Comparison of ENCODE assay signal across 11 cellular contexts in the genomic region with DNA sequence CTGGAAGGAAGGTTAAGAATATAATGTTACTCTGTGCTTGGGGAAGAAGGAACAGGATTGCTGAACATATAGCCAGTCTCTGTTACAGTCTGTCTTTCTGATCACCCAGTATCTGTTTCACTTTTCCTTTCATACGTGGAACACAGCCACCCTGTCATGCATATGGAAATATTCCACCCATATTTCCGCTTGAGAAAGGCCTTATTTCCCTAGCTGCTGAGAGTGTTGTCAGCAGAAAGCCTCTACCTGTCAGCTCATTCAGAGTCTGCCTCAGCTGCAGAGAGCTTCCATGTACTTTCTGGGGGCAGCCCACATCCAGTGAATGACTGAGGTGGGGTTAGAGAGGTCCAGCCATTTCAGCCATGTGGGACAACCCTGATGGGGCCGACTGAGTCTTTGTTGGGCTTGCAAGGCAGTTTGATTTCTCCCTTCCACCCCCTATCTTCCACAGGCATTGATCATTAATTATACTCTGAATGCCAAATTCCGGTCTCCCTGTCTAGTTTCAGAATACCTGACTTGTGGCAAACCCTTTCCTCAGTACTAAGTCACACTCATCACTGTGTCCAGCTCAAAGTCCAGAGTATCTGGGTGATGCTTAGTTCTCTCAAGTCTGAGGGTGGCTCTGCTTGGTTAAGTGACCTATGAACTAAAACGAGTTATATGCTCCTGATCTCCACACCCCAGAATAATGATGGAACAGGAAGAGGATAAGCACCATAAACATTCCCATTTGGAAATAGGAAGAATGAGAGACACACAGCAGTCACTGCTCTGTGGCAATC. TPM values are rescaled to one million over a fixed set of nuclear protein-coding genes. Genes with fewer than 3 reads are reported as not detected.
DNase-seq lines count a peak whose midpoint lies in the region; ATAC-seq and TF ChIP-seq lines count a peak whose summit lies in the region.
"Had no signal": no experiment of that assay in that cellular context is flagged by ENCODE, and none has a peak within 500 bp of the region (broad histone marks: within the 10 kb centered on the region; RNA-seq: fewer than 3 reads in every experiment).

No MANE protein-coding gene starts in this region.

- no peak for DNase-seq in NCI-H748 (lab: John Stamatoyannopoulos, UW; ENCODE audit: unreplicated experiment)
- no peak for DNase-seq in amniotic stem cell (lab: John Stamatoyannopoulos, UW)
- DNase-seq in A172 (ENCODE audit: low spot score), result no peak
- DNase-seq: hypothalamus had no signal

- TF ChIP-seq CTCF in gastroesophageal sphincter (IDR thresholded peaks at IDR 0.05), result no peak

- ATAC-seq in GM18511 (IDR thresholded peaks at IDR 0.05; ENCODE audit: unreplicated experiment) (peak; percentile 92), GM21367 (IDR thresholded peaks at IDR 0.05; ENCODE audit: unreplicated experiment) (peak; percentile 90), HG03439 (IDR thresholded peaks at IDR 0.05; ENCODE audit: unreplicated experiment) (peak; percentile 90), esophagus mucosa (peak; percentile 11), gastroesophageal sphincter (no peak)

- H3K4me3 ChIP-seq in gastroesophageal sphincter, result no peak overlapping the region

- no peaks in the 10 kb centered on the region for H3K9me3 ChIP-seq in gastroesophageal sphincter

- H3K27ac ChIP-seq in gastroesophageal sphincter, result no peak overlapping the region

- H3K4me1 ChIP-seq in gastroesophageal sphincter, result no peaks in the 10 kb centered on the region

- 54 to 58% methylated on average over 2 to 3 of the region's 5 CpGs for WGBS in gastroesophageal sphincter (ENCODE audit: low coverage in 1 of 2), 2 donors

- TF ChIP-seq EP300 in gastroesophageal sphincter (IDR thresholded peaks at IDR 0.05), result no peak

- no peaks in the 10 kb centered on the region for H3K27me3 ChIP-seq in gastroesophageal sphincter

- no peak for TF ChIP-seq POLR2A in gastroesophageal sphincter (IDR thresholded peaks at IDR 0.05)

- no peaks in the 10 kb centered on the region for H3K36me3 ChIP-seq in gastroesophageal sphincter

RNA-seq across cellular contexts. Expression of gene SMIM9, which starts 6.6 kb away (rescaled TPM):
- total RNA-seq in esophagus mucosa (not detected), gastroesophageal sphincter (not detected)
- not detected in 2 replicates for total RNA-seq in A172 (2014; rRNA removed; shearing (Covaris generic))
- total RNA-seq: astrocyte, temporal lobe had no signal

RNA-seq across cellular contexts. Expression of gene MPP1, which starts 22.5 kb away (rescaled TPM):
- 6.3 TPM for total RNA-seq in esophagus mucosa
- 10 to 100 TPM; 31.0 to 40.5 (median 36.6) TPM for total RNA-seq in gastroesophageal sphincter
- 50.5 and 60.5 TPM in 2 replicates for total RNA-seq in A172 (2014; rRNA removed; shearing (Covaris generic))

RNA-seq across cellular contexts. Expression of gene F8A1, which starts 58.3 kb away (rescaled TPM):
- 19.6 TPM for total RNA-seq in esophagus mucosa
- 10 to 100 TPM in 1 of 4 donors, 1 to 10 TPM in 2, under 1 TPM in 1; 0.27 to 13.6 (median 5.8) TPM for total RNA-seq in gastroesophageal sphincter
- total RNA-seq in A172 (2014; rRNA removed; shearing (Covaris generic)), result 13.2 and 13.3 TPM in 2 replicates
